11 cellular contexts compared by ENCODE assay signal in genomic region chr10:66928000-66928770, GRCh38. TPM values are rescaled to one million over a fixed set of nuclear protein-coding genes. Genes with fewer than 3 reads are reported as not detected.
DNase-seq lines count a peak whose midpoint lies in the region; ATAC-seq and TF ChIP-seq lines count a peak whose summit lies in the region.
"Had no signal": no experiment of that assay in that cellular context is flagged by ENCODE, and none has a peak within 500 bp of the region (broad histone marks: within the 10 kb centered on the region; RNA-seq: fewer than 3 reads in every experiment).

No MANE protein-coding gene starts in this region.

- WGBS in IMR-90 (ENCODE audit: extremely low coverage in 2 of 2, insufficient read length in 1 of 2), 2 experiments = 5% methylated on average over 12 of the region's 29 CpGs; no CpG with 5 or more reads in 1 of the 2 experiments

- H3K18ac ChIP-seq in IMR-90 (ENCODE audit: low read depth, low read length) = no peak overlapping the region

- no peaks in the 10 kb centered on the region for H3K79me1 ChIP-seq in IMR-90 (ENCODE audit: low read depth in 1 of 2, low read length in 2 of 2)

- peaks cover 14% of the 10 kb centered on the region for H3K27me3 ChIP-seq in IMR-90 (ENCODE audit: control insufficient read depth, insufficient read depth, low read length)
- H3K27me3 ChIP-seq in skeletal muscle satellite cell (ENCODE audit: control insufficient read depth, insufficient read depth, low read length) = peaks cover 36% of the 10 kb centered on the region

- no peak overlapping the region for H3K56ac ChIP-seq in IMR-90 (ENCODE audit: extremely low read depth, insufficient read depth, low read length)

- ATAC-seq in IMR-90 (ENCODE audit: low read depth) (no peak; the same call in 1 of the 2 replicates), esophagus mucosa (no peak)
- ATAC-seq: stimulated activated naive B cell treated with anti-CD40 and anti-IgM and Interleukin-4, amounts not matched to agents 10 μg/mL and 1 μg/mL and 100 μg/mL, for 72 hours had no signal

- no peak overlapping the region for H2BK15ac ChIP-seq in IMR-90 (ENCODE audit: low read depth, low read length)

- H2BK120ac ChIP-seq in IMR-90 (ENCODE audit: low read depth, low read length) = no peak overlapping the region

- H2AFZ ChIP-seq in IMR-90 (replicated peaks; ENCODE audit: low read length, poor library complexity) = no peak overlapping the region

- no peak overlapping the region for H4K5ac ChIP-seq in IMR-90 (ENCODE audit: low read depth, low read length)

- no peak overlapping the region for H2AK5ac ChIP-seq in IMR-90 (ENCODE audit: low read depth, low read length)

- no peak overlapping the region for H4K8ac ChIP-seq in IMR-90 (ENCODE audit: low read depth in 2 of 2, low read length in 2 of 2)

- H3K4me2 ChIP-seq in IMR-90 (ENCODE audit: low read depth, low read length) (no peak overlapping the region; the same call in 1 of the 2 replicates), skeletal muscle satellite cell (ENCODE audit: low read length) (peak overlapping the region; percentile 92)

- H4K20me1 ChIP-seq in IMR-90 (ENCODE audit: insufficient read depth, low read length) = no peaks in the 10 kb centered on the region

- H4K91ac ChIP-seq in IMR-90 (ENCODE audit: insufficient read depth, low read depth, low read length) = no peak overlapping the region

- no peak for TF ChIP-seq CTCF in IMR-90 (conservative IDR thresholded peaks at IDR 0.05; ENCODE audit: low read depth, low read length)

- H3K4me3 ChIP-seq in IMR-90 (ENCODE audit: insufficient read depth, low read depth, low read length) (no peak overlapping the region), skeletal muscle satellite cell (ENCODE audit: low read length) (peak overlapping the region; percentile 65)
- H3K4me3 ChIP-seq: right lobe of liver had no signal

- TF ChIP-seq RAD21 in IMR-90 (IDR thresholded peaks at IDR 0.05; ENCODE audit: low read length) = no peak

- CTCF ChIA-PET in IMR-90 (lab: Yijun Ruan, JAX) = no interaction called here

- H3K36me3 ChIP-seq in IMR-90 (ENCODE audit: control insufficient read depth, insufficient read depth, low read length) (no peaks in the 10 kb centered on the region), skeletal muscle satellite cell (ENCODE audit: insufficient read depth, low read length) (no peaks in the 10 kb centered on the region)
- H3K36me3 ChIP-seq: right lobe of liver had no signal

- no peak overlapping the region for H3K27ac ChIP-seq in IMR-90 (ENCODE audit: insufficient read depth, low read length)
- H3K27ac ChIP-seq: right lobe of liver had no signal

- no peak for TF ChIP-seq POLR2A in IMR-90 (IDR thresholded peaks at IDR 0.05; ENCODE audit: low read depth, low read length)

- in situ Hi-C loops in IMR-90 (cut with MboI; ENCODE audit: low sequenced_read_pairs) = loop anchor here (25.0 kb wide), 1 partner anchor 584 kb away; no protein-coding TSS in a partner anchor

- intact Hi-C loops in IMR-90 (cut with micrococcal nuclease) = no loop called here

- H3K9ac ChIP-seq in IMR-90 (ENCODE audit: low read depth, low read length) = no peak overlapping the region
- peak overlapping the region; percentile 25 for H3K9ac ChIP-seq in skeletal muscle satellite cell (ENCODE audit: low read depth, low read length)

- no peak overlapping the region for H2BK5ac ChIP-seq in IMR-90 (ENCODE audit: low read depth, low read length, poor library complexity, severe bottlenecking)

- no peak overlapping the region for H3K4ac ChIP-seq in IMR-90 (ENCODE audit: low read depth, low read length)

- dilution Hi-C loops in IMR-90 (cut with HindIII; ENCODE audit: low sequenced_read_pairs, unreplicated experiment) = no loop called here

- H3K4me1 ChIP-seq in IMR-90 (ENCODE audit: control insufficient read depth, insufficient read depth, low read length) (no peaks in the 10 kb centered on the region), skeletal muscle satellite cell (ENCODE audit: control insufficient read depth, insufficient read depth, low read length) (peaks cover 15% of the 10 kb centered on the region)

- POLR2A ChIA-PET in IMR-90 (lab: Charles Lee; ENCODE audit: unreplicated experiment) = no interaction called here

- no peak overlapping the region for H3K23ac ChIP-seq in IMR-90 (ENCODE audit: low read depth, low read length)

- H3K9me1 ChIP-seq in IMR-90 (ENCODE audit: insufficient read depth, low read length) = no peaks in the 10 kb centered on the region

- DNase-seq in IMR-90 (peak; percentile 12), cerebellar cortex (ENCODE audit: low spot score) (peak; percentile 71), iris pigment epithelial cell (ENCODE audit: low read depth) (peak; percentile 20), CD1c-positive myeloid dendritic cell (ENCODE audit: extremely low spot score) (no peak)
- DNase-seq in NK-92 treated with Interleukin-12 subunit alpha and Interleukin-12 subunit beta, amount 100 ng/mL, for 24 hours (lab: John Stamatoyannopoulos, UW) = no peak
- DNase-seq: NCI-H510A treated with DMSO at 0.1 percent for 48 hours; stimulated activated naive B cell treated with anti-CD40 and anti-IgM and Interleukin-4, amounts not matched to agents 10 μg/mL and 1 μg/mL and 100 μg/mL, for 72 hours; T-helper 9 cell had no signal

- H2BK20ac ChIP-seq in IMR-90 (ENCODE audit: low read depth, low read length) = no peak overlapping the region

- no TSS peak for BruUV-seq in IMR-90 (replicated peaks; lab: Mats Ljungman, UMichigan)

- no peak overlapping the region for H2AK9ac ChIP-seq in IMR-90 (replicated peaks; ENCODE audit: low read depth, low read length, poor library complexity)

- no peak overlapping the region for H3K14ac ChIP-seq in IMR-90 (replicated peaks; ENCODE audit: low read depth, low read length)

- no peaks in the 10 kb centered on the region for H3K9me3 ChIP-seq in IMR-90 (ENCODE audit: control insufficient read depth, insufficient read depth, low read length)
- H3K9me3 ChIP-seq in skeletal muscle satellite cell (replicated peaks; ENCODE audit: low read length) = no peaks in the 10 kb centered on the region
- H3K9me3 ChIP-seq: right lobe of liver had no signal

TF ChIP-seq in IMR-90, 13 proteins besides CTCF, POLR2A, EP300 and RAD21:
- no peak for TF ChIP-seq NFE2L2 (IDR thresholded peaks at IDR 0.05; ENCODE audit: low read depth, low read length)
- TF ChIP-seq USF2 (IDR thresholded peaks at IDR 0.05; ENCODE audit: low read depth, low read length) = no peak
- TF ChIP-seq CHD1 (IDR thresholded peaks at IDR 0.05; ENCODE audit: low read depth, low read length) = no peak
- no peak for TF ChIP-seq MAFK (IDR thresholded peaks at IDR 0.05; ENCODE audit: low read depth, low read length)
- TF ChIP-seq RCOR1 (IDR thresholded peaks at IDR 0.05; ENCODE audit: insufficient replicate concordance, low read length) = no peak
- TF ChIP-seq SMC3 (IDR thresholded peaks at IDR 0.05; ENCODE audit: low read depth, low read length) = no peak
- no peak for TF ChIP-seq BHLHE40 (IDR thresholded peaks at IDR 0.05; ENCODE audit: low read depth, low read length)
- no peak for TF ChIP-seq CEBPB (IDR thresholded peaks at IDR 0.05; ENCODE audit: low read depth, low read length)
- no peak for TF ChIP-seq ELK1 (IDR thresholded peaks at IDR 0.05; ENCODE audit: borderline replicate concordance, low read depth, low read length)
- TF ChIP-seq RFX5 (IDR thresholded peaks at IDR 0.05; ENCODE audit: low read depth, low read length) = no peak
- TF ChIP-seq MXI1 (IDR thresholded peaks at IDR 0.05; ENCODE audit: borderline replicate concordance, low read depth, low read length) = no peak
- no peak for TF ChIP-seq MAZ (IDR thresholded peaks at IDR 0.05; ENCODE audit: borderline replicate concordance, low read depth, low read length)
- TF ChIP-seq FOS (IDR thresholded peaks at IDR 0.05; ENCODE audit: low read depth, low read length) = no peak
TF ChIP-seq in IMR-90: peak in this region for 0.

RNA-seq across cellular contexts. Expression of gene LRRTM3, which starts 2.3 kb away (rescaled TPM):
- under 0.01 TPM in 1 of 2 replicates, not detected in the other for total RNA-seq in IMR-90 (2012; rRNA removed)
- not detected in 2 replicates for polyA plus RNA-seq in IMR-90 (2012; rRNA removed)
- 0.03 TPM in 1 of 2 replicates, not detected in the other for polyA plus RNA-seq in IMR-90 (2012; cell fraction: cytosol; rRNA removed)
- 0.02 TPM in 1 of 2 replicates, not detected in the other for polyA plus RNA-seq in IMR-90 (2012; cell fraction: nucleus; rRNA removed; ENCODE audit: low replicate concordance)
- total RNA-seq in skeletal muscle satellite cell (2012; rRNA removed) = under 0.01 TPM in 1 of 2 replicates, not detected in the other
- not detected for total RNA-seq in esophagus mucosa
- total RNA-seq: right lobe of liver had no signal

Comparison
In these comparisons a context has a peak if more than half of its experiments do, and no peak if none do; other contexts are left out.
1. DNase-seq: peak in IMR-90 (single experiment), cerebellar cortex (single experiment) and iris pigment epithelial cell (single experiment); none in NK-92 treated with Interleukin-12 subunit alpha and Interleukin-12 subunit beta, amount 100 ng/mL, for 24 hours (single experiment) and CD1c-positive myeloid dendritic cell (single experiment).